Comparison of ENCODE assay signal across 8 cellular contexts in genomic region chr1:243253211-243253926, GRCh38. TPM values are rescaled to one million over a fixed set of nuclear protein-coding genes. Genes with fewer than 3 reads are reported as not detected.
DNase-seq lines count a peak whose midpoint lies in the region; ATAC-seq and TF ChIP-seq lines count a peak whose summit lies in the region.

No MANE protein-coding gene starts in this region.

- intact Hi-C loops in PC-3 (cut with micrococcal nuclease): loop anchor here (5.0 kb wide), 1 partner anchor 76 kb away; no protein-coding TSS in a partner anchor

- no peak overlapping the region for H3K27ac ChIP-seq in PC-3 (ENCODE audit: low read length)

- CTCF ChIA-PET in PC-3 (lab: Charles Lee): no interaction called here

- H4K20me1 ChIP-seq in PC-3 (ENCODE audit: low read length): peaks cover 31% of the 10 kb centered on the region; the same call in 1 of the 2 replicates

- H3K27me3 ChIP-seq in PC-3 (ENCODE audit: low read length) (no peaks in the 10 kb centered on the region), endocrine pancreas (ENCODE audit: control insufficient read depth, insufficient read depth, low read length) (no peaks in the 10 kb centered on the region), neuron (ENCODE audit: insufficient read depth, low read length) (no peaks in the 10 kb centered on the region)

- H3K36me3 ChIP-seq in PC-3 (ENCODE audit: low read depth, low read length): no peaks in the 10 kb centered on the region
- no peaks in the 10 kb centered on the region for H3K36me3 ChIP-seq in endocrine pancreas (ENCODE audit: control insufficient read depth, insufficient read depth, low read length)
- no peaks in the 10 kb centered on the region for H3K36me3 ChIP-seq in neuron (ENCODE audit: insufficient read depth, low read length)

- H3K9ac ChIP-seq in PC-3 (ENCODE audit: low read length): peak overlapping the region; percentile 67
- peak overlapping the region; percentile 8 for H3K9ac ChIP-seq in endocrine pancreas (ENCODE audit: control insufficient read depth, insufficient read depth, low read length)

- BruUV-seq in PC-3 (replicated peaks; lab: Mats Ljungman, UMichigan): TSS peak; percentile 49

- ATAC-seq in PC-3 (no peak), HG02610 (IDR thresholded peaks at IDR 0.05; ENCODE audit: unreplicated experiment) (no peak)

- DNase-seq in NCI-H345 treated with DMSO at 0.1 percent for 48 hours (lab: John Stamatoyannopoulos, UW; ENCODE audit: unreplicated experiment) (peak; percentile 30), NCI-H345 (lab: John Stamatoyannopoulos, UW) (no peak), PC-3 (peak; percentile 40), GF-D8 (lab: John Stamatoyannopoulos, UW) (no peak), NCI-H2081 treated with DMSO at 0.1 percent for 48 hours (lab: John Stamatoyannopoulos, UW) (no peak)

- H3K4me3 ChIP-seq in PC-3 (ENCODE audit: low read length): peak overlapping the region; percentile 85
- peak overlapping the region; percentile 94 for H3K4me3 ChIP-seq in endocrine pancreas (ENCODE audit: control insufficient read depth, insufficient read depth, low read length)
- H3K4me3 ChIP-seq in neuron (ENCODE audit: low read length): peak overlapping the region; percentile 84

- H2AFZ ChIP-seq in PC-3 (ENCODE audit: low read length) (peak overlapping the region; percentile 90), neuron (ENCODE audit: low read depth, low read length) (no peak overlapping the region)

- H3K4me1 ChIP-seq in PC-3 (ENCODE audit: insufficient read depth, low read length): peaks cover 43% of the 10 kb centered on the region
- peaks cover 28% of the 10 kb centered on the region for H3K4me1 ChIP-seq in endocrine pancreas (ENCODE audit: control insufficient read depth, insufficient read depth, low read length)
- peaks cover 15% of the 10 kb centered on the region for H3K4me1 ChIP-seq in neuron (ENCODE audit: insufficient read depth, low read length)

- no peak for TF ChIP-seq CTCF in PC-3 (conservative IDR thresholded peaks at IDR 0.05; ENCODE audit: low read depth, low read length)

- POLR2A ChIA-PET in PC-3 (lab: Charles Lee; ENCODE audit: unreplicated experiment): no interaction called here

- no peaks in the 10 kb centered on the region for H3F3A ChIP-seq in PC-3 (ENCODE audit: low read length, unreplicated experiment)

- peak overlapping the region; percentile 84 for H3K4me2 ChIP-seq in PC-3 (ENCODE audit: low read length)

- H3K9me2 ChIP-seq in PC-3 (replicated peaks; ENCODE audit: low read length): no peaks in the 10 kb centered on the region

- peaks cover 86% of the 10 kb centered on the region for H3K79me2 ChIP-seq in PC-3 (ENCODE audit: low read length)

- H3K9me3 ChIP-seq in PC-3 (ENCODE audit: low read length) (no peaks in the 10 kb centered on the region), endocrine pancreas (ENCODE audit: control insufficient read depth, low read length) (no peaks in the 10 kb centered on the region), neuron (ENCODE audit: low read length) (no peaks in the 10 kb centered on the region)

RNA-seq across cellular contexts. Expression of gene CEP170, which starts 1.7 kb away (rescaled TPM):
- total RNA-seq in PC-3 (2014; rRNA removed): 65.3 and 78.9 TPM in 2 replicates

RNA-seq across cellular contexts. Expression of gene SDCCAG8, which starts 2.5 kb away (rescaled TPM):
- 99.3 and 194 TPM in 2 replicates for total RNA-seq in PC-3 (2014; rRNA removed)

Comparison
In these comparisons a context has a peak if more than half of its experiments do, and no peak if none do; other contexts are left out.
1. DNase-seq: peak in NCI-H345 treated with DMSO at 0.1 percent for 48 hours (single experiment) and PC-3 (single experiment); none in NCI-H345 (single experiment), GF-D8 (single experiment) and NCI-H2081 treated with DMSO at 0.1 percent for 48 hours (single experiment).
2. Peak in every context shown above with its lines, with median percentiles within 50 percentile points of each other: H3K4me3 ChIP-seq.